2 cellular contexts compared by ENCODE assay signal in the genomic region with DNA sequence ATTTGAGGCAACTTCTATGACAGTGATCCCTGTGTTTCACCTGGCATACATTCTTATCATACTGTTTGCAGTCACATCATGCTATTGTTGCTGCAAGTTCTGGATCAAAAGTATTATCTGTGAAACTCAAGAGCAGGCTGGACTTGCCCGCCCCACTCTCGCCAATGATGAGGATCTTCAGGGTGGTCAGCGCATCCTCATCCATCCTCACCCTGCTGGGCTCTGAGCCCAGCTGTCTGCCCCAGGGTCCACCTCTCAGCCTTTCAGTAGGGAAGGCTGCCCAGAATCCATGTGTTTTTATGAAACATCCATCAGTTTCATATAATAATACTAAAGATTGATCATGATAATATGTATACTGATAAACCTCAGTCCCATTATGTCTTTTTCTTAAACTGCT.
TF ChIP-seq lines count a peak whose summit lies in the region.

No MANE protein-coding gene starts in this region.

TF ChIP-seq in HepG2, 621 proteins besides CTCF, POLR2A, EP300 and RAD21:
- TF ChIP-seq MLX (CRISPR knock-in tag; IDR thresholded peaks at IDR 0.05) (no peak), ZNF678 (CRISPR knock-in tag; IDR thresholded peaks at IDR 0.05) (no peak), ZNF747 (CRISPR knock-in tag; IDR thresholded peaks at IDR 0.05; ENCODE audit: borderline replicate concordance) (no peak), MLXIP (CRISPR knock-in tag; IDR thresholded peaks at IDR 0.05; ENCODE audit: borderline replicate concordance) (no peak), RFX3 (CRISPR knock-in tag; IDR thresholded peaks at IDR 0.05) (no peak), ELK4 (CRISPR knock-in tag; IDR thresholded peaks at IDR 0.05; ENCODE audit: borderline replicate concordance) (no peak), ARID2 (CRISPR knock-in tag; IDR thresholded peaks at IDR 0.05; ENCODE audit: borderline replicate concordance) (no peak), SNRNP70 (IDR thresholded peaks at IDR 0.05; ENCODE audit: low read depth, low read length) (no peak), PRMT3 (CRISPR knock-in tag; IDR thresholded peaks at IDR 0.05; ENCODE audit: borderline replicate concordance, low read depth) (no peak), ZSCAN30 (CRISPR knock-in tag; IDR thresholded peaks at IDR 0.05) (no peak)
- TF ChIP-seq, protein P1, sequence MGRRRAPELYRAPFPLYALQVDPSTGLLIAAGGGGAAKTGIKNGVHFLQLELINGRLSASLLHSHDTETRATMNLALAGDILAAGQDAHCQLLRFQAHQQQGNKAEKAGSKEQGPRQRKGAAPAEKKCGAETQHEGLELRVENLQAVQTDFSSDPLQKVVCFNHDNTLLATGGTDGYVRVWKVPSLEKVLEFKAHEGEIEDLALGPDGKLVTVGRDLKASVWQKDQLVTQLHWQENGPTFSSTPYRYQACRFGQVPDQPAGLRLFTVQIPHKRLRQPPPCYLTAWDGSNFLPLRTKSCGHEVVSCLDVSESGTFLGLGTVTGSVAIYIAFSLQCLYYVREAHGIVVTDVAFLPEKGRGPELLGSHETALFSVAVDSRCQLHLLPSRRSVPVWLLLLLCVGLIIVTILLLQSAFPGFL (CRISPR knock-in tag; IDR thresholded peaks at IDR 0.05), result no peak

TF ChIP-seq in SK-N-SH, 30 proteins besides CTCF, POLR2A, EP300 and RAD21:
- TF ChIP-seq SMC3 (IDR thresholded peaks at IDR 0.05; ENCODE audit: low read depth, low read length), result no peak
- TF ChIP-seq PBX3 (IDR thresholded peaks at IDR 0.05), result no peak
- TF ChIP-seq TEAD4 (IDR thresholded peaks at IDR 0.05; ENCODE audit: borderline replicate concordance, insufficient read depth), result no peak
- TF ChIP-seq, protein P2, sequence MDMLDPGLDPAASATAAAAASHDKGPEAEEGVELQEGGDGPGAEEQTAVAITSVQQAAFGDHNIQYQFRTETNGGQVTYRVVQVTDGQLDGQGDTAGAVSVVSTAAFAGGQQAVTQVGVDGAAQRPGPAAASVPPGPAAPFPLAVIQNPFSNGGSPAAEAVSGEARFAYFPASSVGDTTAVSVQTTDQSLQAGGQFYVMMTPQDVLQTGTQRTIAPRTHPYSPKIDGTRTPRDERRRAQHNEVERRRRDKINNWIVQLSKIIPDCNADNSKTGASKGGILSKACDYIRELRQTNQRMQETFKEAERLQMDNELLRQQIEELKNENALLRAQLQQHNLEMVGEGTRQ (IDR thresholded peaks at IDR 0.05; ENCODE audit: borderline replicate concordance, low read depth, low read length), result no peak
- TF ChIP-seq ZBTB33 (IDR thresholded peaks at IDR 0.05; ENCODE audit: borderline replicate concordance, low read depth), result no peak
- no peak for TF ChIP-seq MXI1 (IDR thresholded peaks at IDR 0.05; ENCODE audit: low read depth, low read length)
- TF ChIP-seq, protein P3, sequence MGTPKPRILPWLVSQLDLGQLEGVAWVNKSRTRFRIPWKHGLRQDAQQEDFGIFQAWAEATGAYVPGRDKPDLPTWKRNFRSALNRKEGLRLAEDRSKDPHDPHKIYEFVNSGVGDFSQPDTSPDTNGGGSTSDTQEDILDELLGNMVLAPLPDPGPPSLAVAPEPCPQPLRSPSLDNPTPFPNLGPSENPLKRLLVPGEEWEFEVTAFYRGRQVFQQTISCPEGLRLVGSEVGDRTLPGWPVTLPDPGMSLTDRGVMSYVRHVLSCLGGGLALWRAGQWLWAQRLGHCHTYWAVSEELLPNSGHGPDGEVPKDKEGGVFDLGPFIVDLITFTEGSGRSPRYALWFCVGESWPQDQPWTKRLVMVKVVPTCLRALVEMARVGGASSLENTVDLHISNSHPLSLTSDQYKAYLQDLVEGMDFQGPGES (IDR thresholded peaks at IDR 0.05; ENCODE audit: low read depth, low read length), result no peak
- TF ChIP-seq FOSL2 (IDR thresholded peaks at IDR 0.05; ENCODE audit: borderline replicate concordance, low read depth), result no peak
- TF ChIP-seq SIN3A (IDR thresholded peaks at IDR 0.05; ENCODE audit: borderline replicate concordance, low read depth, low read length), result no peak
